Comparison of ENCODE assay signal across 9 cellular contexts in genomic region chr16:90008708-90009145, GRCh38. TPM values are rescaled to one million over a fixed set of nuclear protein-coding genes. Genes with fewer than 3 reads are reported as not detected.
A peak's percentile ranks its signal among the peaks of the same experiment; 100 is the strongest.
DNase-seq lines count a peak whose midpoint lies in the region; ATAC-seq and TF ChIP-seq lines count a peak whose summit lies in the region.
"Had no signal": no experiment of that assay in that cellular context is flagged by ENCODE, and none has a peak within 500 bp of the region (broad histone marks: within the 10 kb centered on the region; RNA-seq: fewer than 3 reads in every experiment).

No MANE protein-coding gene starts in this region.

- no peak overlapping the region for H3K27ac ChIP-seq in effector memory CD4-positive, alpha-beta T cell (ENCODE audit: insufficient read depth, low read length, poor library complexity, severe bottlenecking)
- no peak overlapping the region for H3K27ac ChIP-seq in transverse colon
- no peak overlapping the region for H3K27ac ChIP-seq in ovary
- H3K27ac ChIP-seq in left lung, result no peak overlapping the region
- H3K27ac ChIP-seq: A549 had no signal

- ATAC-seq in HG02623 (IDR thresholded peaks at IDR 0.05; ENCODE audit: unreplicated experiment) (no peak), left lung (no peak)
- ATAC-seq: A549 had no signal

- in situ Hi-C loops in transverse colon (cut with MboI; ENCODE audit: low pct_ligation_motif_present in 1 of 4, low pct_unique_long_range_greater_than_20kb in 1 of 4, low sequenced_read_pairs in 3 of 4), result no loop called here

- H3K9me3 ChIP-seq in effector memory CD4-positive, alpha-beta T cell (ENCODE audit: control insufficient read depth, low read length), result no peaks in the 10 kb centered on the region
- H3K9me3 ChIP-seq in transverse colon (no peaks in the 10 kb centered on the region), ovary (no peaks in the 10 kb centered on the region), left lung (no peaks in the 10 kb centered on the region)
- H3K9me3 ChIP-seq: A549 had no signal

- TF ChIP-seq EP300 in transverse colon (IDR thresholded peaks at IDR 0.05; ENCODE audit: low read depth) (no peak), ovary (IDR thresholded peaks at IDR 0.05) (no peak)

- H3K4me1 ChIP-seq in effector memory CD4-positive, alpha-beta T cell (ENCODE audit: control insufficient read depth, insufficient read depth, low read length, poor library complexity, severe bottlenecking), result peaks cover 12% of the 10 kb centered on the region
- H3K4me1 ChIP-seq in transverse colon, result no peaks in the 10 kb centered on the region
- no peaks in the 10 kb centered on the region for H3K4me1 ChIP-seq in ovary (ENCODE audit: insufficient read depth)
- H3K4me1 ChIP-seq in left lung, result peaks cover 0 to 6% of the 10 kb centered on the region in 2 donors
- H3K4me1 ChIP-seq: A549 had no signal

- TF ChIP-seq CTCF in transverse colon (IDR thresholded peaks at IDR 0.05) (no peak), ovary (IDR thresholded peaks at IDR 0.05) (no peak), left lung (IDR thresholded peaks at IDR 0.05) (no peak)

- intact Hi-C loops in transverse colon (cut with DNase I; ENCODE audit: low total_unique reads) (no loop called here), ovary (cut with DNase I) (no loop called here), left lung (cut with DNase I) (no loop called here)

- WGBS in transverse colon (ENCODE audit: low coverage in 1 of 2), 2 donors, result 67% methylated on average over 13 of the region's 13 CpGs; no CpG with 5 or more reads in 1 of the 2 donors
- WGBS in ovary, 3 donors, result 64 to 74% (median 67%) methylated on average over 13 of the region's 13 CpGs

- H3K4me3 ChIP-seq in effector memory CD4-positive, alpha-beta T cell (ENCODE audit: insufficient read depth, low read depth, low read length, poor library complexity, severe bottlenecking), result peak overlapping the region; percentile 44
- no peak overlapping the region for H3K4me3 ChIP-seq in transverse colon
- no peak overlapping the region for H3K4me3 ChIP-seq in ovary
- no peak overlapping the region for H3K4me3 ChIP-seq in left lung
- H3K4me3 ChIP-seq: A549 had no signal

- DNase-seq in NCI-H82 (lab: John Stamatoyannopoulos, UW) (peak; percentile 23), NCI-H82 treated with DMSO at 0.1 percent for 48 hours (lab: John Stamatoyannopoulos, UW; ENCODE audit: unreplicated experiment) (no peak), transverse colon (peak; percentile 35), ovary (no peak), left lung (no peak)
- peak; percentile 49 for DNase-seq in activated CD4-positive, CD25-positive, alpha-beta regulatory T cell treated with anti-CD3 and anti-CD28 coated beads, Interleukin-2, amount 50 U/mL, for 72 hours
- peak in 2 of 3 donors; percentile 15 to 18 for DNase-seq in effector memory CD4-positive, alpha-beta T cell

- H3K36me3 ChIP-seq in effector memory CD4-positive, alpha-beta T cell (ENCODE audit: control insufficient read depth, insufficient read depth, low read length), result no peaks in the 10 kb centered on the region
- H3K36me3 ChIP-seq in transverse colon (no peaks in the 10 kb centered on the region), ovary (no peaks in the 10 kb centered on the region), left lung (no peaks in the 10 kb centered on the region)

- H3K27me3 ChIP-seq in effector memory CD4-positive, alpha-beta T cell (replicated peaks; ENCODE audit: control insufficient read depth, insufficient read depth, low read length, poor library complexity, severe bottlenecking), result no peaks in the 10 kb centered on the region
- no peaks in the 10 kb centered on the region for H3K27me3 ChIP-seq in transverse colon
- H3K27me3 ChIP-seq in ovary, result no peaks in the 10 kb centered on the region
- peaks cover 0 to 14% of the 10 kb centered on the region in 2 donors for H3K27me3 ChIP-seq in left lung

- TF ChIP-seq POLR2A in transverse colon (IDR thresholded peaks at IDR 0.05) (no peak), ovary (IDR thresholded peaks at IDR 0.05) (no peak)

RNA-seq across cellular contexts. Expression of gene DBNDD1, which starts 10.5 kb away (rescaled TPM):
- 10 to 100 TPM in 3 of 4 donors, 1 to 10 TPM in 1; 6.8 to 33.7 (median 14.2) TPM for total RNA-seq in transverse colon
- total RNA-seq in ovary, result 1 to 10 TPM; 1.3 to 6.2 (median 2.5) TPM
- polyA plus RNA-seq in ovary, result 1 to 10 TPM in 1 of 2 donors, under 1 TPM in 1; 0.97 to 1.5 TPM
- 10 to 100 TPM in 1 of 2 donors, 1 to 10 TPM in 1; 8.1 to 20.6 TPM for total RNA-seq in left lung

Comparison
In these comparisons a context has a peak if more than half of its experiments do, and no peak if none do; other contexts are left out.
1. DNase-seq: peak in NCI-H82 (single experiment), activated CD4-positive, CD25-positive, alpha-beta regulatory T cell treated with anti-CD3 and anti-CD28 coated beads, Interleukin-2, amount 50 U/mL, for 72 hours (single experiment), effector memory CD4-positive, alpha-beta T cell (2 of 3) and transverse colon (single experiment); none in NCI-H82 treated with DMSO at 0.1 percent for 48 hours (single experiment), ovary (0 of 5) and left lung (0 of 2).